Comparison of ENCODE assay signal across 2 cellular contexts in genomic region chr10:79528261-79528660, GRCh38.
TF ChIP-seq lines count a peak whose summit lies in the region.
"Not testable (repeated sequence)": the region's sequence is repeated elsewhere in the genome, so short reads cannot be mapped to it uniquely, and the experiment has no call there.

No MANE protein-coding gene starts in this region.

TF ChIP-seq in K562, 482 proteins besides CTCF, POLR2A, EP300 and RAD21:
- TF ChIP-seq ATF7 (IDR thresholded peaks at IDR 0.05): peak; percentile 28; the same call in 1 of the 2 replicates
- TF ChIP-seq, protein P1, sequence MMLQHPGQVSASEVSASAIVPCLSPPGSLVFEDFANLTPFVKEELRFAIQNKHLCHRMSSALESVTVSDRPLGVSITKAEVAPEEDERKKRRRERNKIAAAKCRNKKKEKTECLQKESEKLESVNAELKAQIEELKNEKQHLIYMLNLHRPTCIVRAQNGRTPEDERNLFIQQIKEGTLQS (IDR thresholded peaks at IDR 0.05): peak; percentile 74
- TF ChIP-seq, protein P1 (CRISPR knock-in tag; conservative IDR thresholded peaks at IDR 0.05): not testable (repeated sequence)

TF ChIP-seq in HepG2, 621 proteins besides CTCF, POLR2A, EP300 and RAD21:
- peak; percentile 92 for TF ChIP-seq ATF7 (IDR thresholded peaks at IDR 0.05)
- not testable (repeated sequence) for TF ChIP-seq ATF7, CREB1 (CRISPR knock-in tag; IDR thresholded peaks at IDR 0.05)
- TF ChIP-seq CREB1 (IDR thresholded peaks at IDR 0.05): peak; percentile 81
TF ChIP-seq in HepG2: peak in this region for 2; not testable (repeated sequence) for 619.
